1 cellular context compared by ENCODE assay signal in the genomic region with DNA sequence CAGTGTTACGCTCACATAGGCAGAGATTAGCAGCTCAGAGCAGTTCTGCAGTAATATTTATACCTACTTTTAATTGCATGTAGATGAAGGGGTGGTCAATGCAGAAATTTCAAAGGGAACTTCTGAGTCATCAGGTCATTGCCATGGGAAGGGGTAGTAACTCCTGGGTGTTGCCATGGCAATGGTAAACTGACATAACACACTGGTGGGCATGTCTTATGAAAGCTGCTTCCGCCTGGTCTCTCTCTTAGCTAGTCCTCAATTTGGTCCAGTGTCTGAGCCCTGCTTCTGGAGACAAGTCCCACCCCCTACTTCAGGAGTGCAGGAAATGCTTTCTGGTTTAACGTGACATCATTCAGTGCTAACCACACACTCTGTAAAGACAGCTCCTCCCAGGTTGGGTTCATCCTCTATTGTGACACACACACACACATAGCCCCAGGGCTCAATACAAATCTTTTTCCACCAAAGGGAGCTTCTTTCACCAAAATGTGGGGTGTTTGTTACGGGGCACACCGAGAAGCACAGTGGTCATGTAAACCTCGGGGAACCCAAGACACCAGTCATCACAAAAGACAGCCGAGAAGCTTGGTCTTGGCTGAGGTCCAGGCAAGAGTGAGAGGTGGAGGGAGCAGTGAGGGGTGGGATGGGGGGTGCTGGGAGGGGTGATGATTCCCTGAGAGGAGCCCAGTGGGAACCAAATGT.
TF ChIP-seq lines count a peak whose summit lies in the region.

No MANE protein-coding gene starts in this region.

TF ChIP-seq in K562, 482 proteins besides CTCF, POLR2A, EP300 and RAD21 (continued from another document):
- TF ChIP-seq, protein P1, sequence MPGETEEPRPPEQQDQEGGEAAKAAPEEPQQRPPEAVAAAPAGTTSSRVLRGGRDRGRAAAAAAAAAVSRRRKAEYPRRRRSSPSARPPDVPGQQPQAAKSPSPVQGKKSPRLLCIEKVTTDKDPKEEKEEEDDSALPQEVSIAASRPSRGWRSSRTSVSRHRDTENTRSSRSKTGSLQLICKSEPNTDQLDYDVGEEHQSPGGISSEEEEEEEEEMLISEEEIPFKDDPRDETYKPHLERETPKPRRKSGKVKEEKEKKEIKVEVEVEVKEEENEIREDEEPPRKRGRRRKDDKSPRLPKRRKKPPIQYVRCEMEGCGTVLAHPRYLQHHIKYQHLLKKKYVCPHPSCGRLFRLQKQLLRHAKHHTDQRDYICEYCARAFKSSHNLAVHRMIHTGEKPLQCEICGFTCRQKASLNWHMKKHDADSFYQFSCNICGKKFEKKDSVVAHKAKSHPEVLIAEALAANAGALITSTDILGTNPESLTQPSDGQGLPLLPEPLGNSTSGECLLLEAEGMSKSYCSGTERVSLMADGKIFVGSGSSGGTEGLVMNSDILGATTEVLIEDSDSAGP (CRISPR knock-in tag; IDR thresholded peaks at IDR 0.05): no peak
- TF ChIP-seq DACH1 (IDR thresholded peaks at IDR 0.05; ENCODE audit: partially characterized antibody) (no peak), ZFP36 (IDR thresholded peaks at IDR 0.05; ENCODE audit: low read depth, low read length, partially characterized antibody) (no peak), ELF1 (tag; IDR thresholded peaks at IDR 0.05) (no peak), GABPA (tag; conservative IDR thresholded peaks at IDR 0.05; ENCODE audit: low read depth) (0 out of 2 replicates have a peak, but pooled peaks have one; percentile 27), NCOA4 (IDR thresholded peaks at IDR 0.05; ENCODE audit: partially characterized antibody) (no peak), HMGN3 (IDR thresholded peaks at IDR 0.05; ENCODE audit: borderline replicate concordance, extremely low read depth, insufficient read length, low read depth, low read length) (no peak), PRMT5 (CRISPR knock-in tag; IDR thresholded peaks at IDR 0.05) (no peak), ZNF239 (CRISPR knock-in tag; IDR thresholded peaks at IDR 0.05) (no peak), ZNF766 (CRISPR knock-in tag; conservative IDR thresholded peaks at IDR 0.05) (no peak), SIN3B (IDR thresholded peaks at IDR 0.05; ENCODE audit: low read depth) (no peak), STAG1 (CRISPR knock-in tag; IDR thresholded peaks at IDR 0.05; ENCODE audit: borderline replicate concordance) (no peak), SRSF1 (IDR thresholded peaks at IDR 0.05; ENCODE audit: low read depth, low read length) (no peak), FOS (IDR thresholded peaks at IDR 0.05; ENCODE audit: extremely low read depth, insufficient read length) (no peak), FOSL1 (tag; conservative IDR thresholded peaks at IDR 0.05) (peak; percentile 31; the same call in 1 of the 2 replicates), ADNP (tag; IDR thresholded peaks at IDR 0.05) (no peak), CBX2 (IDR thresholded peaks at IDR 0.05; ENCODE audit: insufficient read depth, low read length, poor library complexity, severe bottlenecking) (no peak), YY1 (IDR thresholded peaks at IDR 0.05; ENCODE audit: borderline replicate concordance in 1 of 3, control insufficient read depth in 1 of 3, extremely low read depth in 1 of 3, insufficient read depth in 3 of 3, insufficient read length in 1 of 3, insufficient replicate concordance in 2 of 3, low read depth in 1 of 3, low read length in 2 of 3) (no peak)
- TF ChIP-seq, protein P2, sequence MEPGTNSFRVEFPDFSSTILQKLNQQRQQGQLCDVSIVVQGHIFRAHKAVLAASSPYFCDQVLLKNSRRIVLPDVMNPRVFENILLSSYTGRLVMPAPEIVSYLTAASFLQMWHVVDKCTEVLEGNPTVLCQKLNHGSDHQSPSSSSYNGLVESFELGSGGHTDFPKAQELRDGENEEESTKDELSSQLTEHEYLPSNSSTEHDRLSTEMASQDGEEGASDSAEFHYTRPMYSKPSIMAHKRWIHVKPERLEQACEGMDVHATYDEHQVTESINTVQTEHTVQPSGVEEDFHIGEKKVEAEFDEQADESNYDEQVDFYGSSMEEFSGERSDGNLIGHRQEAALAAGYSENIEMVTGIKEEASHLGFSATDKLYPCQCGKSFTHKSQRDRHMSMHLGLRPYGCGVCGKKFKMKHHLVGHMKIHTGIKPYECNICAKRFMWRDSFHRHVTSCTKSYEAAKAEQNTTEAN (CRISPR knock-in tag; IDR thresholded peaks at IDR 0.05): no peak
- TF ChIP-seq, protein P3, sequence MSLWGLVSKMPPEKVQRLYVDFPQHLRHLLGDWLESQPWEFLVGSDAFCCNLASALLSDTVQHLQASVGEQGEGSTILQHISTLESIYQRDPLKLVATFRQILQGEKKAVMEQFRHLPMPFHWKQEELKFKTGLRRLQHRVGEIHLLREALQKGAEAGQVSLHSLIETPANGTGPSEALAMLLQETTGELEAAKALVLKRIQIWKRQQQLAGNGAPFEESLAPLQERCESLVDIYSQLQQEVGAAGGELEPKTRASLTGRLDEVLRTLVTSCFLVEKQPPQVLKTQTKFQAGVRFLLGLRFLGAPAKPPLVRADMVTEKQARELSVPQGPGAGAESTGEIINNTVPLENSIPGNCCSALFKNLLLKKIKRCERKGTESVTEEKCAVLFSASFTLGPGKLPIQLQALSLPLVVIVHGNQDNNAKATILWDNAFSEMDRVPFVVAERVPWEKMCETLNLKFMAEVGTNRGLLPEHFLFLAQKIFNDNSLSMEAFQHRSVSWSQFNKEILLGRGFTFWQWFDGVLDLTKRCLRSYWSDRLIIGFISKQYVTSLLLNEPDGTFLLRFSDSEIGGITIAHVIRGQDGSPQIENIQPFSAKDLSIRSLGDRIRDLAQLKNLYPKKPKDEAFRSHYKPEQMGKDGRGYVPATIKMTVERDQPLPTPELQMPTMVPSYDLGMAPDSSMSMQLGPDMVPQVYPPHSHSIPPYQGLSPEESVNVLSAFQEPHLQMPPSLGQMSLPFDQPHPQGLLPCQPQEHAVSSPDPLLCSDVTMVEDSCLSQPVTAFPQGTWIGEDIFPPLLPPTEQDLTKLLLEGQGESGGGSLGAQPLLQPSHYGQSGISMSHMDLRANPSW (CRISPR knock-in tag; IDR thresholded peaks at IDR 0.05): no peak
- TF ChIP-seq, protein P4, sequence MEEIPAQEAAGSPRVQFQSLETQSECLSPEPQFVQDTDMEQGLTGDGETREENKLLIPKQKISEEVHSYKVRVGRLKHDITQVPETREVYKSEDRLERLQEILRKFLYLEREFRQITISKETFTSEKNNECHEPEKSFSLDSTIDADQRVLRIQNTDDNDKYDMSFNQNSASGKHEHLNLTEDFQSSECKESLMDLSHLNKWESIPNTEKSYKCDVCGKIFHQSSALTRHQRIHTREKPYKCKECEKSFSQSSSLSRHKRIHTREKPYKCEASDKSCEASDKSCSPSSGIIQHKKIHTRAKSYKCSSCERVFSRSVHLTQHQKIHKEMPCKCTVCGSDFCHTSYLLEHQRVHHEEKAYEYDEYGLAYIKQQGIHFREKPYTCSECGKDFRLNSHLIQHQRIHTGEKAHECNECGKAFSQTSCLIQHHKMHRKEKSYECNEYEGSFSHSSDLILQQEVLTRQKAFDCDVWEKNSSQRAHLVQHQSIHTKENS (CRISPR knock-in tag; IDR thresholded peaks at IDR 0.05): no peak
- TF ChIP-seq, protein P5, sequence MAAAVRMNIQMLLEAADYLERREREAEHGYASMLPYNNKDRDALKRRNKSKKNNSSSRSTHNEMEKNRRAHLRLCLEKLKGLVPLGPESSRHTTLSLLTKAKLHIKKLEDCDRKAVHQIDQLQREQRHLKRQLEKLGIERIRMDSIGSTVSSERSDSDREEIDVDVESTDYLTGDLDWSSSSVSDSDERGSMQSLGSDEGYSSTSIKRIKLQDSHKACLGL (CRISPR knock-in tag; IDR thresholded peaks at IDR 0.05; ENCODE audit: borderline replicate concordance, poor library complexity, severe bottlenecking): no peak
- TF ChIP-seq, protein P6, sequence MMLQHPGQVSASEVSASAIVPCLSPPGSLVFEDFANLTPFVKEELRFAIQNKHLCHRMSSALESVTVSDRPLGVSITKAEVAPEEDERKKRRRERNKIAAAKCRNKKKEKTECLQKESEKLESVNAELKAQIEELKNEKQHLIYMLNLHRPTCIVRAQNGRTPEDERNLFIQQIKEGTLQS (IDR thresholded peaks at IDR 0.05): peak; percentile 52
- TF ChIP-seq, protein P6 (CRISPR knock-in tag; conservative IDR thresholded peaks at IDR 0.05): no peak
